Comparison of ENCODE assay signal across 1 cellular context in the genomic region with DNA sequence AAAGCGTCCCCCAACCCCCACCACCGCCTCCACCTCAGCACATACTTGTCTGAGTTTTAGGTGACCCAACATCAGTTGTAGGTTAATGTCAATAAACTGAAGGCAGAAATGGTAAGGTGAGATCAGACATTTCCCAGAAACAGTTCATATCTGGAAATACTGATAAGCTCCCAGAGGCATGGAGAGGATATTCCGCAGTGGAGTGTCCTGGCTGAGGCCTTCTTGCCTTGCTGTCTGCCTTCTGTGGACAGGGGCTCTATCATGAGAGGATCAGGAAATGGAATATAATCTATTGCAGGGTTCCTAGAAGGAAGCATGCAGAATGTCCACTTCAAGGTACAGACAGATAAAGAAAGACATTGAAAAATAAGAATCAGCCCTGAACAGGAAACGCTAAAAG.
TF ChIP-seq lines count a peak whose summit lies in the region.

No MANE protein-coding gene starts in this region.

TF ChIP-seq in K562, 482 proteins besides CTCF, POLR2A, EP300 and RAD21 (continued from another document):
- no peak for TF ChIP-seq PRDM10 (IDR thresholded peaks at IDR 0.05; ENCODE audit: partially characterized antibody)
- no peak for TF ChIP-seq E2F3 (CRISPR knock-in tag; IDR thresholded peaks at IDR 0.05)
- TF ChIP-seq TSHZ1 (CRISPR knock-in tag; IDR thresholded peaks at IDR 0.05) = no peak
- TF ChIP-seq ZNF253 (CRISPR knock-in tag; conservative IDR thresholded peaks at IDR 0.05) = no peak
